In genomic region chr5:127290946-127291763, GRCh38 we compare ENCODE assay signal across 8 cellular contexts. TPM values are rescaled to one million over a fixed set of nuclear protein-coding genes. Genes with fewer than 3 reads are reported as not detected.
DNase-seq lines count a peak whose midpoint lies in the region; FAIRE-seq and TF ChIP-seq lines count a peak whose summit lies in the region.
"Had no signal": no experiment of that assay in that cellular context is flagged by ENCODE, and none has a peak within 500 bp of the region (broad histone marks: within the 10 kb centered on the region; RNA-seq: fewer than 3 reads in every experiment).

No MANE protein-coding gene starts in this region.

- H3K9me1 ChIP-seq in endothelial cell of umbilical vein (replicated peaks; ENCODE audit: control insufficient read depth, extremely low read depth, insufficient read depth, low read length), result no peaks in the 10 kb centered on the region

- H4K20me1 ChIP-seq in endothelial cell of umbilical vein (replicated peaks; ENCODE audit: control insufficient read depth, extremely low read depth, insufficient read depth, low read length), result no peaks in the 10 kb centered on the region

- H3K4me2 ChIP-seq in endothelial cell of umbilical vein (ENCODE audit: insufficient read depth, low read length), result peak overlapping the region; percentile 87

- no peak overlapping the region for H3K9ac ChIP-seq in endothelial cell of umbilical vein (replicated peaks; ENCODE audit: extremely low read depth, insufficient read depth, low read length)

- TF ChIP-seq CTCF in endothelial cell of umbilical vein (IDR thresholded peaks at IDR 0.05; ENCODE audit: extremely low read depth in 1 of 2, insufficient read depth in 1 of 2, low read depth in 1 of 2, low read length in 2 of 2) (no peak), testis (IDR thresholded peaks at IDR 0.05) (no peak), GM10248 (IDR thresholded peaks at IDR 0.05; ENCODE audit: control extremely low read depth, extremely low read depth, low read depth, missing control alignments) (no peak)

- TF ChIP-seq POLR2A in endothelial cell of umbilical vein (IDR thresholded peaks at IDR 0.05; ENCODE audit: low read depth, low read length), result no peak
- no peak for TF ChIP-seq POLR2A in testis (IDR thresholded peaks at IDR 0.05)

- POLR2A ChIA-PET in endothelial cell of umbilical vein (lab: Charles Lee), result no interaction called here
- POLR2A ChIA-PET in GM10248 (lab: Yijun Ruan, JAX), result no interaction called here

- H3K4me3 ChIP-seq in SJCRH30 (peak overlapping the region; percentile 74), endothelial cell of umbilical vein (replicated peaks in 1 of 3; ENCODE audit: insufficient read depth in 1 of 3, low read depth in 1 of 3, low read length in 3 of 3) (peak overlapping the region in 2 of 3 experiments; percentile 23 to 46), testis (peak overlapping the region; percentile 38 to 62)

- DNase-seq in SJCRH30, result peak; percentile 27 to 68
- no peak for DNase-seq in endothelial cell of umbilical vein (ENCODE audit: low read depth, low spot score)
- peak; percentile 44 for DNase-seq in myocyte (ENCODE audit: low read depth)
- DNase-seq in testis, result no peak
- DNase-seq in NCI-H128 (lab: John Stamatoyannopoulos, UW; ENCODE audit: unreplicated experiment), result no peak
- DNase-seq in middle frontal gyrus (ENCODE audit: extremely low spot score, low spot score), result no peak
- DNase-seq in GM10248 (ENCODE audit: extremely low spot score), result no peak

- H3K4me1 ChIP-seq in SJCRH30, result peaks cover 18% of the 10 kb centered on the region
- peaks cover 24% of the 10 kb centered on the region for H3K4me1 ChIP-seq in endothelial cell of umbilical vein (ENCODE audit: control insufficient read depth, extremely low read depth, insufficient read depth, low read length)
- H3K4me1 ChIP-seq in testis, result no peaks in the 10 kb centered on the region

- H2AFZ ChIP-seq in endothelial cell of umbilical vein (ENCODE audit: low read depth, low read length), result peak overlapping the region; percentile 89

- no peaks in the 10 kb centered on the region for H3K27me3 ChIP-seq in SJCRH30
- peaks cover 22 to 47% of the 10 kb centered on the region in 2 experiments for H3K27me3 ChIP-seq in endothelial cell of umbilical vein (ENCODE audit: control insufficient read depth in 2 of 2, insufficient read depth in 2 of 2, low read length in 2 of 2)
- H3K27me3 ChIP-seq in testis, result no peaks in the 10 kb centered on the region

- 20 to 25% methylated on average over 28 to 30 of the region's 30 CpGs for WGBS in testis, 2 donors

- intact Hi-C loops in endothelial cell of umbilical vein (cut with micrococcal nuclease), result loop anchor here (1.0 to 2.0 kb wide), 5 partner anchors 23 to 453 kb away; partner anchors contain the start of gene MARCHF3
- intact Hi-C loops in testis (cut with DNase I; ENCODE audit: low total_unique reads), result no loop called here

- H3K9me3 ChIP-seq in SJCRH30 (replicated peaks) (no peaks in the 10 kb centered on the region), endothelial cell of umbilical vein (replicated peaks; ENCODE audit: control insufficient read depth, insufficient read depth, low read length) (no peaks in the 10 kb centered on the region), testis (no peaks in the 10 kb centered on the region)
- H3K9me3 ChIP-seq: MG63 had no signal

- H3K27ac ChIP-seq in SJCRH30 (peak overlapping the region; percentile 93), endothelial cell of umbilical vein (ENCODE audit: insufficient read depth, low read depth, low read length) (no peak overlapping the region), testis (no peak overlapping the region)

- BruUV-seq in endothelial cell of umbilical vein (replicated peaks; lab: Mats Ljungman, UMichigan), result no TSS peak

- H3K36me3 ChIP-seq in SJCRH30, result no peaks in the 10 kb centered on the region; the same call in 1 of the 2 replicates
- H3K36me3 ChIP-seq in endothelial cell of umbilical vein (ENCODE audit: control insufficient read depth in 2 of 2, extremely low read depth in 1 of 2, insufficient read depth in 2 of 2, low read length in 2 of 2), result no peaks in the 10 kb centered on the region
- H3K36me3 ChIP-seq in testis (ENCODE audit: low read depth, missing control alignments), result no peaks in the 10 kb centered on the region
- H3K36me3 ChIP-seq: MG63 had no signal

- H3K79me2 ChIP-seq in endothelial cell of umbilical vein (ENCODE audit: control insufficient read depth, insufficient read depth, low read length), result no peaks in the 10 kb centered on the region

- FAIRE-seq in endothelial cell of umbilical vein (lab: Jason Lieb, UNC), result no peak

- dilution Hi-C loops in endothelial cell of umbilical vein (cut with MboI; ENCODE audit: extremely low pct_ligation_motif_present, low sequenced_read_pairs), result no loop called here

- CTCF ChIA-PET in endothelial cell of umbilical vein (lab: Charles Lee), result interaction anchor here (1.3 to 1.7 kb wide), 3 partner anchors 23 to 201 kb away, joined by 3 to 9 read pairs (median 6); no protein-coding TSS in a partner anchor
- CTCF ChIA-PET in GM10248 (lab: Yijun Ruan, JAX), result interaction anchor here (0.9 to 1.1 kb wide), 2 partner anchors 153 to 202 kb away, joined by 3 to 5 read pairs; no protein-coding TSS in a partner anchor

TF ChIP-seq in endothelial cell of umbilical vein, 7 proteins besides CTCF, POLR2A, EP300 and RAD21:
- TF ChIP-seq FOS (IDR thresholded peaks at IDR 0.05; ENCODE audit: borderline replicate concordance, insufficient read depth, low read length) (no peak), EZH2 (IDR thresholded peaks at IDR 0.05; ENCODE audit: borderline replicate concordance, low read depth, low read length, severe bottlenecking) (peak; percentile 18)

RNA-seq across cellular contexts. Expression of gene MEGF10, which starts 0.6 kb away (rescaled TPM):
- 67.6 and 77.9 TPM in 2 replicates for total RNA-seq in SJCRH30 (2014; rRNA removed; shearing (Covaris generic))
- total RNA-seq in endothelial cell of umbilical vein, result 0.21 and 1.00 TPM in 2 replicates
- polyA plus RNA-seq in endothelial cell of umbilical vein, result 0.30 and 0.41 TPM in 2 replicates
- 0.26 and 0.30 TPM in 2 replicates for polyA plus RNA-seq in endothelial cell of umbilical vein (2011; cell fraction: cytosol; rRNA removed)
- 1.0 and 1.5 TPM in 2 replicates for polyA plus RNA-seq in endothelial cell of umbilical vein (2011; cell fraction: nucleus; rRNA removed)
- polyA plus RNA-seq in endothelial cell of umbilical vein (2012), result 0.42 and 0.82 TPM in 2 replicates
- polyA minus RNA-seq in endothelial cell of umbilical vein, result 0.79 and 1.8 TPM in 2 replicates
- polyA minus RNA-seq in endothelial cell of umbilical vein (2011; cell fraction: cytosol; rRNA and poly(A)+ RNA removed), result not detected
- polyA minus RNA-seq in endothelial cell of umbilical vein (2011; cell fraction: nucleus; rRNA and poly(A)+ RNA removed), result 0.43 and 1.3 TPM in 2 replicates
- 193 and 196 TPM in 2 replicates for total RNA-seq in myocyte
- polyA plus RNA-seq in myocyte (2012), result 36.8 TPM
- total RNA-seq in testis, result 1 to 10 TPM; 4.6 to 5.1 TPM
- 2.4 TPM for polyA plus RNA-seq in testis (ENCODE audit: insufficient read depth, low read depth, low replicate concordance)

Comparison
In these comparisons a context has a peak if more than half of its experiments do, and no peak if none do; other contexts are left out.
1. DNase-seq: peak in SJCRH30 (2 of 2) and myocyte (single experiment); none in endothelial cell of umbilical vein (single experiment), testis (single experiment), NCI-H128 (single experiment), middle frontal gyrus (single experiment) and GM10248 (single experiment).
2. RNA of gene MEGF10, which starts 0.6 kb away (total RNA-seq): 193 to 196 TPM in myocyte and 67.6 to 77.9 TPM in SJCRH30; 4.6 to 5.1 TPM in testis and 0.21 to 1.00 TPM in endothelial cell of umbilical vein; every median in the first group is over 10 times any median in the second.
3. Peak in every context shown above with its lines, with median percentiles within 50 percentile points of each other: H3K4me3 ChIP-seq.